25 cellular contexts compared by ENCODE assay signal in the genomic region with DNA sequence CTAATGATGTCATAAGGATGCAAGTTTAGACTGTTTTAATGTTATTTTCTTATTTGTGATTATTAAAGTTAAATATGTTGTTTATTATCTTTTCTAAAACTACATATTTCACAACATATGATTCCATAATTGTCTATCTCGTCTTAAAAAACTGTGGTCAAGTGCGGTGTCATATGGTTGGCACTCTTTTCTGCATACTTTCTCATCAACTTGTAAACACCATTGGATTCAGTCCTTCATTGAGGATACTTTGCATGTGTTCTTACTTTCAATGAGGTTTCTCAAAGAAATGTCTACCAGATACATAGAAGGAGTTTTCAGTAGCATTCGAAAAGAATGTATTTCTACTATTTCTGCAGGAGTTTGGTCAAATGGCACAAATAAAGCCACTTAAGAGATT.
"Had no signal": no experiment of that assay in that cellular context is flagged by ENCODE, and none has a peak within 500 bp of the region (broad histone marks: within the 10 kb centered on the region; RNA-seq: fewer than 3 reads in every experiment).

No MANE protein-coding gene starts in this region.

- H3K9me3 Mint-ChIP-seq: dendritic cell treated with granulocyte-macrophage colony-stimulating factor and Interleukin-4, amounts not matched to agents 40 ng/mL and 50 ng/mL, for 4 days; effector memory CD8-positive, alpha-beta T cell; natural killer cell treated with Interleukin-12 subunit alpha and Interleukin-12 subunit beta and Interleukin-15 and Interleukin-18, amount 100 ng/mL, for 72 hours; neural progenitor cell; stimulated activated effector memory CD8-positive, alpha-beta T cell treated with anti-CD3 and anti-CD28 coated beads, Interleukin-12 subunit alpha, Interleukin-12 subunit beta, amount 100 ng/mL, for 72 hours had no signal

- DNase-seq: effector memory CD8-positive, alpha-beta T cell; gastrocnemius medialis; heart right ventricle; hypothalamus; islet precursor cell; mammary epithelial cell; mucosa of descending colon; nucleus accumbens; pancreas; right cardiac atrium; stimulated activated CD4-positive, alpha-beta T cell treated with anti-CD3 and anti-CD28 coated beads, Interleukin-4, amount 100 ng/mL, for 1 hour; stimulated activated CD8-positive, alpha-beta memory T cell treated with anti-CD3 and anti-CD28 coated beads, Interleukin-4, amount 100 ng/mL, for 48 hours; stimulated activated naive CD8-positive, alpha-beta T cell treated with anti-CD3 and anti-CD28 coated beads, Interleukin-15, Interleukin-2, amounts not matched to agents 100 U/mL and 50 U/mL, for 24 hours; testis had no signal

- ATAC-seq: effector memory CD8-positive, alpha-beta T cell; gastrocnemius medialis; heart right ventricle; left lobe of liver; mucosa of descending colon; natural killer cell treated with Interleukin-12 subunit alpha and Interleukin-12 subunit beta and Interleukin-15 and Interleukin-18, amount 100 ng/mL, for 72 hours; pancreas; right cardiac atrium; stimulated activated effector memory CD8-positive, alpha-beta T cell treated with anti-CD3 and anti-CD28 coated beads, Interleukin-12 subunit alpha, Interleukin-12 subunit beta, amount 100 ng/mL, for 72 hours; stimulated activated naive CD8-positive, alpha-beta T cell treated with anti-CD3 and anti-CD28 coated beads, Interleukin-15, Interleukin-2, amounts not matched to agents 100 U/mL and 50 U/mL, for 24 hours; upper lobe of right lung had no signal

- H2AFZ ChIP-seq: neural progenitor cell had no signal

- H3K4me1 ChIP-seq: neural progenitor cell, pancreas, testis, upper lobe of right lung, vagina had no signal

- H3K27ac ChIP-seq: epithelial cell of prostate, esophagus muscularis mucosa, gastrocnemius medialis, heart right ventricle, neural progenitor cell, pancreas, testis, tibial nerve, upper lobe of right lung, vagina had no signal

- H3K9me3 ChIP-seq: esophagus muscularis mucosa, gastrocnemius medialis, heart right ventricle, mucosa of descending colon, pancreas, testis, tibial nerve, upper lobe of right lung, vagina had no signal

- H3K4me3 Mint-ChIP-seq: dendritic cell treated with granulocyte-macrophage colony-stimulating factor and Interleukin-4, amounts not matched to agents 40 ng/mL and 50 ng/mL, for 4 days; effector memory CD8-positive, alpha-beta T cell; natural killer cell treated with Interleukin-12 subunit alpha and Interleukin-12 subunit beta and Interleukin-15 and Interleukin-18, amount 100 ng/mL, for 72 hours; neural progenitor cell; stimulated activated effector memory CD8-positive, alpha-beta T cell treated with anti-CD3 and anti-CD28 coated beads, Interleukin-12 subunit alpha, Interleukin-12 subunit beta, amount 100 ng/mL, for 72 hours had no signal

- H3K4me2 ChIP-seq: neural progenitor cell had no signal

- H3K9ac ChIP-seq: neural progenitor cell had no signal

- H3K27me3 ChIP-seq: esophagus muscularis mucosa, gastrocnemius medialis, heart right ventricle, neural progenitor cell, pancreas, testis, tibial nerve, upper lobe of right lung, vagina had no signal

- H3K27ac Mint-ChIP-seq: dendritic cell treated with granulocyte-macrophage colony-stimulating factor and Interleukin-4, amounts not matched to agents 40 ng/mL and 50 ng/mL, for 4 days; effector memory CD8-positive, alpha-beta T cell; natural killer cell treated with Interleukin-12 subunit alpha and Interleukin-12 subunit beta and Interleukin-15 and Interleukin-18, amount 100 ng/mL, for 72 hours; neural progenitor cell; progenitor cell of endocrine pancreas; stimulated activated effector memory CD8-positive, alpha-beta T cell treated with anti-CD3 and anti-CD28 coated beads, Interleukin-12 subunit alpha, Interleukin-12 subunit beta, amount 100 ng/mL, for 72 hours had no signal

- H3K4me1 Mint-ChIP-seq: stimulated activated effector memory CD8-positive, alpha-beta T cell treated with anti-CD3 and anti-CD28 coated beads, Interleukin-12 subunit alpha, Interleukin-12 subunit beta, amount 100 ng/mL, for 72 hours had no signal

- H3K4me3 ChIP-seq: esophagus muscularis mucosa, gastrocnemius medialis, heart right ventricle, mucosa of descending colon, neural progenitor cell, pancreas, testis, tibial nerve, upper lobe of right lung, vagina had no signal

- H3K27me3 Mint-ChIP-seq: dendritic cell treated with granulocyte-macrophage colony-stimulating factor and Interleukin-4, amounts not matched to agents 40 ng/mL and 50 ng/mL, for 4 days; effector memory CD8-positive, alpha-beta T cell; natural killer cell treated with Interleukin-12 subunit alpha and Interleukin-12 subunit beta and Interleukin-15 and Interleukin-18, amount 100 ng/mL, for 72 hours; progenitor cell of endocrine pancreas had no signal
